Comparison of ENCODE assay signal across 17 cellular contexts in genomic region chr1:225435487-225435886, GRCh38. TPM values are rescaled to one million over a fixed set of nuclear protein-coding genes. Genes with fewer than 3 reads are reported as not detected.
DNase-seq lines count a peak whose midpoint lies in the region; ATAC-seq lines count a peak whose summit lies in the region.
"Had no signal": no experiment of that assay in that cellular context is flagged by ENCODE, and none has a peak within 500 bp of the region (broad histone marks: within the 10 kb centered on the region; RNA-seq: fewer than 3 reads in every experiment).

No MANE protein-coding gene starts in this region.

- no peak for ATAC-seq in right cardiac atrium
- no peak for ATAC-seq in left cardiac atrium
- ATAC-seq in HG02571 (IDR thresholded peaks at IDR 0.05; ENCODE audit: unreplicated experiment): peak; percentile 22
- peak; percentile 25 for ATAC-seq in HG03571 (IDR thresholded peaks at IDR 0.05; ENCODE audit: unreplicated experiment)
- no peak for ATAC-seq in GM18870 (IDR thresholded peaks at IDR 0.05; ENCODE audit: unreplicated experiment)
- ATAC-seq: body of pancreas, pancreas, upper lobe of right lung had no signal

- H3K27ac ChIP-seq in right cardiac atrium (ENCODE audit: low read length) (peak overlapping the region; percentile 59), thymus (ENCODE audit: low read depth) (peak overlapping the region; percentile 46)
- H3K27ac ChIP-seq: body of pancreas, pancreas, PC-9, upper lobe of right lung had no signal

- H3K4me3 ChIP-seq in right cardiac atrium (ENCODE audit: low read length): no peak overlapping the region
- H3K4me3 ChIP-seq in thymus (ENCODE audit: low read length): no peak overlapping the region
- H3K4me3 ChIP-seq: body of pancreas, pancreas, PC-9, upper lobe of right lung had no signal

- H3K27me3 ChIP-seq in right cardiac atrium (ENCODE audit: control insufficient read depth, insufficient read depth): no peaks in the 10 kb centered on the region
- H3K27me3 ChIP-seq in thymus (ENCODE audit: control insufficient read depth, insufficient read depth): no peaks in the 10 kb centered on the region
- H3K27me3 ChIP-seq: body of pancreas, pancreas, upper lobe of right lung had no signal

- intact Hi-C loops in right cardiac atrium (cut with DNase I): no loop called here
- intact Hi-C loops in left cardiac atrium (cut with DNase I): no loop called here

- no peaks in the 10 kb centered on the region for H3K9me3 ChIP-seq in right cardiac atrium (ENCODE audit: control insufficient read depth, low read length)
- H3K9me3 ChIP-seq in thymus (ENCODE audit: control insufficient read depth): no peaks in the 10 kb centered on the region
- H3K9me3 ChIP-seq: body of pancreas, pancreas, upper lobe of right lung had no signal

- no peaks in the 10 kb centered on the region for H3K36me3 ChIP-seq in thymus (ENCODE audit: control insufficient read depth, insufficient read depth)
- H3K36me3 ChIP-seq: pancreas, upper lobe of right lung had no signal

- H3K4me1 ChIP-seq in right cardiac atrium (ENCODE audit: control insufficient read depth, insufficient read depth, low read length): no peaks in the 10 kb centered on the region
- H3K4me1 ChIP-seq in thymus (ENCODE audit: control insufficient read depth, insufficient read depth, low read length): peaks cover 29% of the 10 kb centered on the region
- H3K4me1 ChIP-seq: upper lobe of right lung had no signal

- WGBS in right cardiac atrium: 92% methylated on average over 1 of the region's 1 CpG
- WGBS in thymus: 95% methylated on average over 1 of the region's 1 CpG

- DNase-seq in right cardiac atrium (no peak), left cardiac atrium (no peak), kidney glomerular epithelial cell (lab: John Stamatoyannopoulos, UW) (no peak), dermis blood vessel endothelial cell (no peak)
- DNase-seq: activated CD4-positive, alpha-beta T cell treated with anti-CD3 and anti-CD28 coated beads for 4 hours; body of pancreas; mesendoderm; pancreas; PC-9; stimulated activated CD4-positive, alpha-beta T cell treated with anti-CD3 and anti-CD28 coated beads, Interleukin-15, amount 100 ng/mL, for 24 hours; stimulated activated CD8-positive, alpha-beta memory T cell treated with anti-CD3 and anti-CD28 coated beads, Interleukin-4, amount 100 ng/mL, for 48 hours; T-helper 2 cell; upper lobe of right lung had no signal

RNA-seq across cellular contexts. Expression of gene LBR, which starts 7.6 kb away (rescaled TPM):
- total RNA-seq in right cardiac atrium: 10 to 100 TPM; 16.6 to 21.6 (median 19.2) TPM
- polyA plus RNA-seq in right cardiac atrium: 7.8 TPM
- total RNA-seq in left cardiac atrium: 10 to 100 TPM; 18.2 to 21.1 TPM
- polyA plus RNA-seq in thymus: 71.1 TPM
- total RNA-seq in dermis blood vessel endothelial cell: 132 and 156 TPM in 2 replicates

Comparison
In these comparisons a context has a peak if more than half of its experiments do, and no peak if none do; other contexts are left out.
1. ATAC-seq: peak in HG02571 (single experiment) and HG03571 (single experiment); none in right cardiac atrium (0 of 2), left cardiac atrium (0 of 2) and GM18870 (single experiment).